16 cellular contexts compared by ENCODE assay signal in genomic region chr3:49311283-49311682, GRCh38.
"Had no signal": no experiment of that assay in that cellular context is flagged by ENCODE, and none has a peak within 500 bp of the region (broad histone marks: within the 10 kb centered on the region; RNA-seq: fewer than 3 reads in every experiment).

No MANE protein-coding gene starts in this region.

- ATAC-seq: gastroesophageal sphincter; heart right ventricle; stimulated activated memory B cell treated with anti-CD40 and anti-IgM and Interleukin-4, amounts not matched to agents 10 μg/mL and 1 μg/mL and 100 μg/mL, for 72 hours had no signal

- H3K27ac Mint-ChIP-seq: activated B cell treated with CpG ODN at 0.5 μM for 24 hours; stimulated activated memory B cell treated with anti-CD40 and anti-IgM and Interleukin-4, amounts not matched to agents 10 μg/mL and 1 μg/mL and 100 μg/mL, for 72 hours had no signal

- H3K4me1 Mint-ChIP-seq: activated B cell treated with CpG ODN at 0.5 μM for 24 hours; stimulated activated memory B cell treated with anti-CD40 and anti-IgM and Interleukin-4, amounts not matched to agents 10 μg/mL and 1 μg/mL and 100 μg/mL, for 72 hours had no signal

- H3K4me1 ChIP-seq: ascending aorta, gastroesophageal sphincter, thyroid gland had no signal

- H3K27me3 ChIP-seq: ascending aorta, gastroesophageal sphincter, heart right ventricle, neutrophil, thyroid gland had no signal

- H3K27me3 Mint-ChIP-seq: activated B cell treated with CpG ODN at 0.5 μM for 24 hours; stimulated activated memory B cell treated with anti-CD40 and anti-IgM and Interleukin-4, amounts not matched to agents 10 μg/mL and 1 μg/mL and 100 μg/mL, for 72 hours had no signal

- H3K27ac ChIP-seq: ascending aorta, gastroesophageal sphincter, heart right ventricle, neutrophil, thyroid gland had no signal

- FAIRE-seq: bronchial epithelial cell, islet of Langerhans, TTC549 had no signal

- H3K4me3 ChIP-seq: ascending aorta, gastroesophageal sphincter, heart right ventricle, lung, thyroid gland had no signal

- H3K9me3 ChIP-seq: ascending aorta, gastroesophageal sphincter, heart right ventricle, neutrophil, thyroid gland had no signal

- H3K4me3 Mint-ChIP-seq: activated B cell treated with CpG ODN at 0.5 μM for 24 hours; stimulated activated memory B cell treated with anti-CD40 and anti-IgM and Interleukin-4, amounts not matched to agents 10 μg/mL and 1 μg/mL and 100 μg/mL, for 72 hours had no signal

- DNase-seq: activated B cell treated with CpG ODN at 0.5 μM for 24 hours; activated CD4-positive, alpha-beta T cell treated with anti-CD3 and anti-CD28 coated beads, Interleukin-2, amount 50 U/mL, for 1 hour; activated effector memory CD4-positive, alpha-beta T cell treated with anti-CD3 and anti-CD28 coated beads, Interleukin-2, amount 50 U/mL, for 16 hours; activated T-cell treated with anti-CD3 and anti-CD28 coated beads, Interleukin-2, amount 50 U/mL, for 1 hour; heart right ventricle; midbrain; retina; thyroid gland had no signal

- H3K9me3 Mint-ChIP-seq: activated B cell treated with CpG ODN at 0.5 μM for 24 hours; stimulated activated memory B cell treated with anti-CD40 and anti-IgM and Interleukin-4, amounts not matched to agents 10 μg/mL and 1 μg/mL and 100 μg/mL, for 72 hours had no signal
